27 cellular contexts compared by ENCODE assay signal in the genomic region with DNA sequence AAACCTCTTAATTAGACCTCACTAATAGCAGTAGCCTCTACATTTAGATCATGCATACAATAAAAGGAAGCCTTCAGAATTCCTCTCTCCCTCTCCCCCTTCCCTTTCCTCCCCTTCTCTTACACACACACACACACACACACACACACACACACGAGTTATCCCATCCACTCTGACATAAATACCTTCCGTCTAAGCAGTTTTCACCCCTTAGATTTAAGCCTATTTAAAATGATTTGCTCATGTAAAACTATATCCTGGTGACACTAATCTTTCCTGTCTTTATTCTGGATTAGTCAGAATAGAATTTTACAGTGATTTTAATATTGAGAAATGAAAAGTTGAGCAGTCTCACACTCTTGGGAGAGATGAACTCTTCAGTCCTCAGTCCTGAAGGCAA. TPM values are rescaled to one million over a fixed set of nuclear protein-coding genes. Genes with fewer than 3 reads are reported as not detected.
"Had no signal": no experiment of that assay in that cellular context is flagged by ENCODE, and none has a peak within 500 bp of the region (broad histone marks: within the 10 kb centered on the region; RNA-seq: fewer than 3 reads in every experiment).

No MANE protein-coding gene starts in this region.

- H3K27ac ChIP-seq: heart right ventricle, left lung, ovary, psoas muscle, right lobe of liver, suprapubic skin, transverse colon, upper lobe of right lung, uterus had no signal

- H3K36me3 ChIP-seq: esophagus squamous epithelium, left lung, ovary, right lobe of liver, suprapubic skin, upper lobe of right lung, uterus had no signal

- H3K4me3 ChIP-seq: esophagus squamous epithelium, heart right ventricle, left lung, ovary, psoas muscle, right lobe of liver, suprapubic skin, transverse colon, upper lobe of right lung, uterus had no signal

- H3K27me3 Mint-ChIP-seq: stimulated activated naive B cell treated with anti-CD40 and anti-IgM and Interleukin-4, amounts not matched to agents 10 μg/mL and 1 μg/mL and 100 μg/mL, for 72 hours; stimulated activated naive CD8-positive, alpha-beta T cell treated with anti-CD3 and anti-CD28 coated beads, Interleukin-15, Interleukin-2, amounts not matched to agents 100 ng/mL and 50 ng/mL, for 24 hours had no signal

- H3K9me3 Mint-ChIP-seq: endodermal cell; stimulated activated naive B cell treated with anti-CD40 and anti-IgM and Interleukin-4, amounts not matched to agents 10 μg/mL and 1 μg/mL and 100 μg/mL, for 72 hours; stimulated activated naive CD8-positive, alpha-beta T cell treated with anti-CD3 and anti-CD28 coated beads, Interleukin-15, Interleukin-2, amounts not matched to agents 100 ng/mL and 50 ng/mL, for 24 hours had no signal

- H3K27me3 ChIP-seq: esophagus squamous epithelium, heart right ventricle, left lung, ovary, right lobe of liver, suprapubic skin, transverse colon, upper lobe of right lung, uterus had no signal

- DNase-seq: effector CD8-positive, alpha-beta T cell; endodermal cell; esophagus squamous epithelium; foreskin melanocyte; glutamatergic neuron; heart right ventricle; hippocampal formation; left cardiac atrium; left lung; mammary epithelial cell; mesendoderm; midbrain; naive thymus-derived CD8-positive, alpha-beta T cell; occipital lobe; ovary; posterior cingulate gyrus; psoas muscle; right lobe of liver; small intestine; stimulated activated CD4-positive, alpha-beta T cell treated with anti-CD3 and anti-CD28 coated beads, Interleukin-15, amount 100 ng/mL, for 24 hours; stimulated activated CD4-positive, alpha-beta T cell treated with anti-CD3 and anti-CD28 coated beads, Interleukin-2, amount 100 ng/mL, for 48 hours; stimulated activated naive B cell treated with anti-CD40 and anti-IgM and Interleukin-4, amounts not matched to agents 10 μg/mL and 1 μg/mL and 100 μg/mL, for 72 hours; transverse colon; upper lobe of right lung; uterus had no signal

- H3K36me3 Mint-ChIP-seq: naive thymus-derived CD8-positive, alpha-beta T cell; stimulated activated naive B cell treated with anti-CD40 and anti-IgM and Interleukin-4, amounts not matched to agents 10 μg/mL and 1 μg/mL and 100 μg/mL, for 72 hours had no signal

- H3K4me1 ChIP-seq: heart right ventricle, left lung, psoas muscle, right lobe of liver, upper lobe of right lung, uterus had no signal

- H3K4me3 Mint-ChIP-seq: endodermal cell; naive thymus-derived CD8-positive, alpha-beta T cell; stimulated activated naive B cell treated with anti-CD40 and anti-IgM and Interleukin-4, amounts not matched to agents 10 μg/mL and 1 μg/mL and 100 μg/mL, for 72 hours; stimulated activated naive CD8-positive, alpha-beta T cell treated with anti-CD3 and anti-CD28 coated beads, Interleukin-15, Interleukin-2, amounts not matched to agents 100 ng/mL and 50 ng/mL, for 24 hours had no signal

- H3K4me1 Mint-ChIP-seq: naive thymus-derived CD8-positive, alpha-beta T cell; stimulated activated naive B cell treated with anti-CD40 and anti-IgM and Interleukin-4, amounts not matched to agents 10 μg/mL and 1 μg/mL and 100 μg/mL, for 72 hours had no signal

- H3K9me3 ChIP-seq: esophagus squamous epithelium, left lung, ovary, psoas muscle, right lobe of liver, suprapubic skin, transverse colon, upper lobe of right lung, uterus had no signal

- H3K27ac Mint-ChIP-seq: endodermal cell; stimulated activated naive B cell treated with anti-CD40 and anti-IgM and Interleukin-4, amounts not matched to agents 10 μg/mL and 1 μg/mL and 100 μg/mL, for 72 hours; stimulated activated naive CD8-positive, alpha-beta T cell treated with anti-CD3 and anti-CD28 coated beads, Interleukin-15, Interleukin-2, amounts not matched to agents 100 ng/mL and 50 ng/mL, for 24 hours had no signal

RNA-seq across cellular contexts. Expression of a gene that starts 35.0 kb away (rescaled TPM):
- total RNA-seq: naive thymus-derived CD8-positive, alpha-beta T cell had no signal
